Comparison of ENCODE assay signal across 14 cellular contexts in genomic region chr13:77310579-77311279, GRCh38. TPM values are rescaled to one million over a fixed set of nuclear protein-coding genes. Genes with fewer than 3 reads are reported as not detected.
DNase-seq lines count a peak whose midpoint lies in the region; ATAC-seq, FAIRE-seq and TF ChIP-seq lines count a peak whose summit lies in the region.
"Had no signal": no experiment of that assay in that cellular context is flagged by ENCODE, and none has a peak within 500 bp of the region (broad histone marks: within the 10 kb centered on the region; RNA-seq: fewer than 3 reads in every experiment).

No MANE protein-coding gene starts in this region.

- no peaks in the 10 kb centered on the region for H3K27me3 ChIP-seq in A673 (replicated peaks; ENCODE audit: insufficient read depth, low read depth, low read length, poor library complexity)
- no peaks in the 10 kb centered on the region for H3K27me3 ChIP-seq in ascending aorta
- no peaks in the 10 kb centered on the region for H3K27me3 ChIP-seq in suprapubic skin
- H3K27me3 ChIP-seq: BLaER1 had no signal

- peak overlapping the region; percentile 18 for H3K27ac ChIP-seq in A673 (ENCODE audit: low read depth, low read length, poor library complexity, severe bottlenecking)
- H3K27ac ChIP-seq in ascending aorta: peak overlapping the region; percentile 41 to 60
- H3K27ac ChIP-seq in mesodermal cell (ENCODE audit: low read depth, low read length, severe bottlenecking): peak overlapping the region; percentile 17
- H3K27ac ChIP-seq in suprapubic skin: no peak overlapping the region
- H3K27ac ChIP-seq: BLaER1, HL-60 had no signal

- no peaks in the 10 kb centered on the region for H3K27me3 Mint-ChIP-seq in immature natural killer cell (ENCODE audit: low read depth in 3 of 3)

- no peaks in the 10 kb centered on the region for H3K9me3 Mint-ChIP-seq in immature natural killer cell
- H3K9me3 Mint-ChIP-seq: activated T-cell treated with anti-CD3 and anti-CD28 coated beads, Interleukin-2, amount 50 U/mL, for 4 hours; natural killer cell had no signal

- DNase-seq in A673 (ENCODE audit: low spot score): no peak
- no peak for DNase-seq in GM19239 (ENCODE audit: insufficient read length, low spot score)
- no peak for DNase-seq in ascending aorta (ENCODE audit: low spot score in 2 of 2)
- no peak for DNase-seq in suprapubic skin (ENCODE audit: low spot score in 2 of 2)
- DNase-seq in Ammon's horn (ENCODE audit: low spot score): no peak
- no peak for DNase-seq in immature natural killer cell
- DNase-seq: activated T-cell treated with anti-CD3 and anti-CD28 coated beads, Interleukin-2, amount 50 U/mL, for 4 hours; natural killer cell; NCI-H526 had no signal

- CTCF ChIA-PET in A673 (lab: Charles Lee): no interaction called here

- POLR2A ChIA-PET in A673 (lab: Charles Lee; ENCODE audit: low non-redundant PET): no interaction called here

- H3K27ac Mint-ChIP-seq in immature natural killer cell: peak overlapping the region in 1 of 6 donors; percentile 40

- H3K36me3 Mint-ChIP-seq in immature natural killer cell: no peaks in the 10 kb centered on the region
- H3K36me3 Mint-ChIP-seq: natural killer cell had no signal

- H3K4me3 Mint-ChIP-seq in immature natural killer cell: no peak overlapping the region
- H3K4me3 Mint-ChIP-seq: activated T-cell treated with anti-CD3 and anti-CD28 coated beads, Interleukin-2, amount 50 U/mL, for 4 hours; natural killer cell had no signal

- WGBS in mesodermal cell (ENCODE audit: insufficient coverage in 2 of 2), 2 experiments: 100% methylated on average over 3 of the region's 3 CpGs; no CpG with 5 or more reads in 1 of the 2 experiments
- WGBS in suprapubic skin: 71% methylated on average over 3 of the region's 3 CpGs

- H3K36me3 ChIP-seq in A673 (ENCODE audit: insufficient read depth, low read length, poor library complexity, severe bottlenecking) (no peaks in the 10 kb centered on the region), ascending aorta (no peaks in the 10 kb centered on the region), mesodermal cell (ENCODE audit: control insufficient read depth, insufficient read depth, low read length) (no peaks in the 10 kb centered on the region), suprapubic skin (no peaks in the 10 kb centered on the region)

- no peak for TF ChIP-seq POLR2A in suprapubic skin (IDR thresholded peaks at IDR 0.05)

- H3K4me1 ChIP-seq in A673 (ENCODE audit: insufficient read depth, low read length, poor library complexity, severe bottlenecking): peaks cover 11% of the 10 kb centered on the region
- H3K4me1 ChIP-seq in ascending aorta: peaks cover 9 to 55% of the 10 kb centered on the region in 2 donors
- H3K4me1 ChIP-seq in mesodermal cell (ENCODE audit: control insufficient read depth, insufficient read depth, low read length, poor library complexity, severe bottlenecking): peaks cover 5% of the 10 kb centered on the region
- peaks cover 52% of the 10 kb centered on the region for H3K4me1 ChIP-seq in suprapubic skin

- H3K9me3 ChIP-seq in A673 (ENCODE audit: low read depth, low read length, poor library complexity, severe bottlenecking) (no peaks in the 10 kb centered on the region), ascending aorta (no peaks in the 10 kb centered on the region), mesodermal cell (ENCODE audit: control insufficient read depth, low read length) (no peaks in the 10 kb centered on the region), suprapubic skin (no peaks in the 10 kb centered on the region)

- peaks cover 79 to 95% of the 10 kb centered on the region in 2 donors for H3K4me1 Mint-ChIP-seq in immature natural killer cell

- ATAC-seq in HG02798 (IDR thresholded peaks at IDR 0.05; ENCODE audit: poor library complexity, unreplicated experiment): no peak
- ATAC-seq: activated T-cell treated with anti-CD3 and anti-CD28 coated beads, Interleukin-2, amount 50 U/mL, for 4 hours; esophagus mucosa; natural killer cell had no signal

- BruUV-seq in A673 (replicated peaks; lab: Mats Ljungman, UMichigan): no TSS peak

- peak; percentile 44 for FAIRE-seq in GM19239 (lab: Jason Lieb, UNC)

- intact Hi-C loops in A673 (cut with micrococcal nuclease; ENCODE audit: unreplicated experiment) (no loop called here), ascending aorta (cut with DNase I) (no loop called here)

- TF ChIP-seq CTCF in A673 (conservative IDR thresholded peaks at IDR 0.05; ENCODE audit: low read depth, low read length): no peak
- TF ChIP-seq CTCF in ascending aorta (IDR thresholded peaks at IDR 0.05): no peak
- TF ChIP-seq CTCF in suprapubic skin (IDR thresholded peaks at IDR 0.05): no peak

- TF ChIP-seq EP300 in suprapubic skin (IDR thresholded peaks at IDR 0.05): no peak

- H3K4me3 ChIP-seq in A673 (ENCODE audit: low read depth, low read length, poor library complexity, severe bottlenecking) (no peak overlapping the region), ascending aorta (peak overlapping the region in 1 of 2 donors; percentile 19), mesodermal cell (ENCODE audit: extremely low read depth, insufficient read depth, low read length, poor library complexity, severe bottlenecking) (no peak overlapping the region), suprapubic skin (no peak overlapping the region)
- H3K4me3 ChIP-seq: BLaER1 had no signal

RNA-seq across cellular contexts. Expression of gene MYCBP2, which starts 16.2 kb away (rescaled TPM):
- total RNA-seq in A673 (2021): 55.5 and 57.8 TPM in 2 replicates
- total RNA-seq in ascending aorta: 264 TPM
- 25.3 TPM for polyA plus RNA-seq in mesodermal cell (2013, experiment 1 of 2)
- polyA plus RNA-seq in mesodermal cell (2013, experiment 2 of 2): 19.8 TPM
- 100 to 1,000 TPM; 182 to 245 (median 207) TPM for total RNA-seq in suprapubic skin
- polyA plus RNA-seq in immature natural killer cell: 10 to 100 TPM in 2 of 3 donors, 1 to 10 TPM in 1; 7.6 to 44.0 (median 18.6) TPM
